25 cellular contexts compared by ENCODE assay signal in genomic region chr5:155029240-155029639, GRCh38.
"Had no signal": no experiment of that assay in that cellular context is flagged by ENCODE, and none has a peak within 500 bp of the region (broad histone marks: within the 10 kb centered on the region; RNA-seq: fewer than 3 reads in every experiment).

No MANE protein-coding gene starts in this region.

- H3K4me3 ChIP-seq: stomach, suprapubic skin, thoracic aorta, thyroid gland, tibial artery, tibial nerve, transverse colon, upper lobe of left lung, upper lobe of right lung, uterus, vagina had no signal

- H3K36me3 ChIP-seq: stomach, suprapubic skin, thoracic aorta, thyroid gland, tibial artery, tibial nerve, transverse colon, upper lobe of left lung, upper lobe of right lung, uterus, vagina had no signal

- H3K9me3 ChIP-seq: testis, thyroid gland, upper lobe of right lung, vagina had no signal

- H3K4me1 ChIP-seq: stomach, suprapubic skin, testis, thyroid gland, tibial artery, tibial nerve, transverse colon, upper lobe of left lung, upper lobe of right lung, uterus, vagina had no signal

- ATAC-seq: stimulated activated effector memory CD8-positive, alpha-beta T cell treated with anti-CD3 and anti-CD28 coated beads, Interleukin-12 subunit alpha, Interleukin-12 subunit beta, amount 100 ng/mL, for 72 hours; stimulated activated memory B cell treated with anti-CD40 and anti-IgM and Interleukin-4, amounts not matched to agents 10 μg/mL and 1 μg/mL and 100 μg/mL, for 72 hours; stimulated activated naive B cell treated with anti-CD40 and anti-IgM and Interleukin-4, amounts not matched to agents 10 μg/mL and 1 μg/mL and 100 μg/mL, for 72 hours; stimulated activated naive CD8-positive, alpha-beta T cell treated with anti-CD3 and anti-CD28 coated beads, Interleukin-15, amount 100 ng/mL, for 72 hours; upper lobe of right lung had no signal

- H3K27ac ChIP-seq: stomach, suprapubic skin, testis, thoracic aorta, thyroid gland, tibial artery, tibial nerve, transverse colon, upper lobe of left lung, upper lobe of right lung, uterus, vagina had no signal

- DNase-seq: stimulated activated CD4-positive, alpha-beta T cell treated with anti-CD3 and anti-CD28 coated beads, Interleukin-2, amount 100 ng/mL, for 48 hours; stimulated activated CD4-positive, alpha-beta T cell treated with anti-CD3 and anti-CD28 coated beads, Interleukin-4, amount 100 ng/mL, for 1 hour; stimulated activated CD4-positive, alpha-beta T cell treated with anti-CD3 and anti-CD28 coated beads, Interleukin-4, amount 100 ng/mL, for 24 hours; stimulated activated CD4-positive, alpha-beta T cell treated with anti-CD3 and anti-CD28 coated beads, Interleukin-4, amount 100 ng/mL, for 4 hours; stimulated activated CD8-positive, alpha-beta memory T cell treated with anti-CD3 and anti-CD28 coated beads, Interleukin-4, amount 100 ng/mL, for 48 hours; stimulated activated naive B cell treated with anti-CD40 and anti-IgM and Interleukin-4, amounts not matched to agents 10 μg/mL and 1 μg/mL and 100 μg/mL, for 72 hours; stimulated activated naive CD4-positive, alpha-beta T cell; stimulated activated naive CD4-positive, alpha-beta T cell treated with Interleukin-2 at 50 U/mL for 16 hours; stimulated activated naive CD8-positive, alpha-beta T cell treated with anti-CD3 and anti-CD28 coated beads, Interleukin-15, amount 100 ng/mL, for 72 hours; stomach; substantia nigra; testis; thyroid gland; tibial artery; transverse colon; trophoblast cell; upper lobe of left lung; upper lobe of right lung; uterus had no signal
